ENCODE assay signal across 12 cellular contexts in the genomic region with DNA sequence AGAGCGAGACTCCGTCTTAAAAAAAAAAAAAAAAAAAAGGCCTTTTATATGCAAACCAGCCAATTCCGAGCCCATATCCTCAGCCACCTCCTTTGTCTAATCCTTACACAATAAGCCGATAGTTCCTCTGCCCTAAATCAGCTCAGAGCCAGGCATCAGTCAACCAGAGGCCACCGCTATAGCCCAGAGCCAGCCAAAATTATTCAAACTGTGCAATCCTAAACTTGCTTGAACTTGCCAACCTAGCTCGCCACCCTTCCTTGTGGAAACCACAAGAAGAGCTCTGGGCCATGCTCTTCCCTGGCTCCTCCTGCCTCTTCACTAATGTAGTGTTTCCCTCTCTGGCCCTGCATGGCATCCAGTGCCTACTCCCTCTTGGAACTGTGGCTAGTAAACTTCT. TPM values are rescaled to one million over a fixed set of nuclear protein-coding genes. Genes with fewer than 3 reads are reported as not detected.
DNase-seq lines count a peak whose midpoint lies in the region; ATAC-seq lines count a peak whose summit lies in the region.
"Had no signal": no experiment of that assay in that cellular context is flagged by ENCODE, and none has a peak within 500 bp of the region (broad histone marks: within the 10 kb centered on the region; RNA-seq: fewer than 3 reads in every experiment).

No MANE protein-coding gene starts in this region.

- peak overlapping the region in 7 of 8 donors; percentile 2 to 91 (median 52) for H3K27ac Mint-ChIP-seq in CD8-positive, alpha-beta memory T cell
- peak overlapping the region; percentile 63 for H3K27ac Mint-ChIP-seq in activated naive CD8-positive, alpha-beta T cell treated with anti-CD3 and anti-CD28 coated beads, Interleukin-2, amount 10 ng/mL, durations not matched to agents 7 days and 5 days
- H3K27ac Mint-ChIP-seq: nephron had no signal

- peaks cover 0 to 1% (median 0%) of the 10 kb centered on the region in 5 donors for H3K9me3 Mint-ChIP-seq in CD8-positive, alpha-beta memory T cell
- no peaks in the 10 kb centered on the region for H3K9me3 Mint-ChIP-seq in activated naive CD8-positive, alpha-beta T cell treated with anti-CD3 and anti-CD28 coated beads, Interleukin-2, amount 10 ng/mL, durations not matched to agents 7 days and 5 days
- H3K9me3 Mint-ChIP-seq: nephron had no signal

- no peaks in the 10 kb centered on the region for H3K9me2 ChIP-seq in Karpas-422 (replicated peaks; ENCODE audit: insufficient read depth, low read length)

- peaks cover 13% of the 10 kb centered on the region for H3K4me1 ChIP-seq in CD8-positive, alpha-beta memory T cell (ENCODE audit: insufficient read depth, low read length)
- H3K4me1 ChIP-seq in Karpas-422 (ENCODE audit: low read length), result no peaks in the 10 kb centered on the region

- H2AFZ ChIP-seq in Karpas-422 (ENCODE audit: low read length), result no peak overlapping the region

- no peak overlapping the region for H3K4me2 ChIP-seq in Karpas-422 (ENCODE audit: low read depth, low read length, poor library complexity, severe bottlenecking)

- peaks cover 27 to 54% (median 38%) of the 10 kb centered on the region in 3 donors for H3K4me1 Mint-ChIP-seq in CD8-positive, alpha-beta memory T cell
- H3K4me1 Mint-ChIP-seq in activated naive CD8-positive, alpha-beta T cell treated with anti-CD3 and anti-CD28 coated beads, Interleukin-2, amount 10 ng/mL, durations not matched to agents 7 days and 5 days, result peaks cover 41% of the 10 kb centered on the region
- H3K4me1 Mint-ChIP-seq: nephron had no signal

- H4K20me1 ChIP-seq in Karpas-422 (ENCODE audit: insufficient read depth, low read depth, low read length), result no peaks in the 10 kb centered on the region

- ATAC-seq in activated naive CD8-positive, alpha-beta T cell treated with anti-CD3 and anti-CD28 coated beads, Interleukin-2, amount 10 ng/mL, durations not matched to agents 7 days and 5 days (ENCODE audit: low read depth), result no peak
- no peak for ATAC-seq in HG03045 (IDR thresholded peaks at IDR 0.05; ENCODE audit: unreplicated experiment)
- ATAC-seq: activated CD4-positive, CD25-positive, alpha-beta regulatory T cell treated with anti-CD3 and anti-CD28 coated beads, Interleukin-2, amount 50 U/mL, for 24 hours had no signal

- no peak overlapping the region for H3K9ac ChIP-seq in Karpas-422 (ENCODE audit: low read length)
- H3K9ac ChIP-seq: BLaER1 treated with 17β-estradiol and CSF1 and Interleukin-3, amounts not matched to agents 10 nM and 100 nM had no signal

- H3K4me3 Mint-ChIP-seq in CD8-positive, alpha-beta memory T cell, result no peak overlapping the region
- no peak overlapping the region for H3K4me3 Mint-ChIP-seq in activated naive CD8-positive, alpha-beta T cell treated with anti-CD3 and anti-CD28 coated beads, Interleukin-2, amount 10 ng/mL, durations not matched to agents 7 days and 5 days
- H3K4me3 Mint-ChIP-seq: nephron had no signal

- no peaks in the 10 kb centered on the region for H3K27me3 ChIP-seq in CD8-positive, alpha-beta memory T cell (ENCODE audit: insufficient read depth, low read length, poor library complexity, severe bottlenecking)
- H3K27me3 ChIP-seq in Karpas-422 (ENCODE audit: low read length), result no peaks in the 10 kb centered on the region
- H3K27me3 ChIP-seq: BLaER1 treated with 17β-estradiol and CSF1 and Interleukin-3, amounts not matched to agents 10 nM and 100 nM had no signal

- H3K27me3 Mint-ChIP-seq in CD8-positive, alpha-beta memory T cell, result no peaks in the 10 kb centered on the region
- H3K27me3 Mint-ChIP-seq in activated naive CD8-positive, alpha-beta T cell treated with anti-CD3 and anti-CD28 coated beads, Interleukin-2, amount 10 ng/mL, durations not matched to agents 7 days and 5 days, result no peaks in the 10 kb centered on the region

- CTCF ChIA-PET in CD8-positive, alpha-beta memory T cell (lab: Charles Lee), result interaction anchor here (0.7 to 2.3 kb wide), 3 partner anchors 15 to 80 kb away, joined by 3 to 16 read pairs (median 3); no protein-coding TSS in a partner anchor

- H3K4me3 ChIP-seq in CD8-positive, alpha-beta memory T cell (ENCODE audit: low read length), result no peak overlapping the region
- no peak overlapping the region for H3K4me3 ChIP-seq in Karpas-422 (ENCODE audit: low read length)
- H3K4me3 ChIP-seq: BLaER1 treated with 17β-estradiol and CSF1 and Interleukin-3, amounts not matched to agents 10 nM and 100 nM had no signal

- H3K27ac ChIP-seq in CD8-positive, alpha-beta memory T cell (ENCODE audit: low read depth, low read length), result no peak overlapping the region
- no peak overlapping the region for H3K27ac ChIP-seq in Karpas-422 (ENCODE audit: low read length)
- H3K27ac ChIP-seq: BLaER1 treated with 17β-estradiol and CSF1 and Interleukin-3, amounts not matched to agents 10 nM and 100 nM had no signal

- peaks cover 12 to 83% (median 17%) of the 10 kb centered on the region in 3 donors for H3K36me3 Mint-ChIP-seq in CD8-positive, alpha-beta memory T cell
- H3K36me3 Mint-ChIP-seq in activated naive CD8-positive, alpha-beta T cell treated with anti-CD3 and anti-CD28 coated beads, Interleukin-2, amount 10 ng/mL, durations not matched to agents 7 days and 5 days, result peaks cover 55% of the 10 kb centered on the region

- no peak for DNase-seq in CD8-positive, alpha-beta memory T cell
- peak; percentile 76 for DNase-seq in HPDE6-E6E7 (ENCODE audit: extremely low spot score)
- DNase-seq in activated naive CD8-positive, alpha-beta T cell treated with anti-CD3 and anti-CD28 coated beads, Interleukin-2, amount 10 ng/mL, durations not matched to agents 7 days and 5 days, result no peak
- peak; percentile 4 for DNase-seq in midbrain (lab: John Stamatoyannopoulos, UW)
- no peak for DNase-seq in Karpas-422
- no peak for DNase-seq in inferior parietal cortex (ENCODE audit: extremely low spot score)
- no peak for DNase-seq in SKM-1 treated with dmso at 0.1 percent for 144 hours (lab: John Stamatoyannopoulos, UW; ENCODE audit: unreplicated experiment)

- no peaks in the 10 kb centered on the region for H3K9me3 ChIP-seq in CD8-positive, alpha-beta memory T cell (ENCODE audit: low read length)
- no peaks in the 10 kb centered on the region for H3K9me3 ChIP-seq in Karpas-422 (ENCODE audit: low read length)
- H3K9me3 ChIP-seq: BLaER1 treated with 17β-estradiol and CSF1 and Interleukin-3, amounts not matched to agents 10 nM and 100 nM had no signal

- H3K36me3 ChIP-seq in CD8-positive, alpha-beta memory T cell (ENCODE audit: insufficient read depth, low read length), result peaks cover 61% of the 10 kb centered on the region
- H3K36me3 ChIP-seq in Karpas-422 (ENCODE audit: insufficient read depth, low read length), result no peaks in the 10 kb centered on the region

- POLR2A ChIA-PET in CD8-positive, alpha-beta memory T cell (lab: Charles Lee), result interaction anchor here (0.5 to 2.0 kb wide), 6 partner anchors 17 to 71 kb away, joined by 3 to 9 read pairs (median 5); partner anchors contain the start of gene ITGAL
- POLR2A ChIA-PET in activated naive CD8-positive, alpha-beta T cell treated with anti-CD3 and anti-CD28 coated beads, Interleukin-2, amount 10 ng/mL, durations not matched to agents 7 days and 5 days (lab: Charles Lee), result interaction anchor here (0.6 to 4.8 kb wide), 8 partner anchors 10 to 101 kb away, joined by 3 to 25 read pairs (median 6); partner anchors contain the start of genes DCTPP1, ITGAL and SEPHS2

- H3K79me2 ChIP-seq in Karpas-422 (ENCODE audit: low read length), result no peaks in the 10 kb centered on the region

RNA-seq across cellular contexts. Expression of gene ITGAL, which starts 17.7 kb away (rescaled TPM):
- 100 to 1,000 TPM; 333 to 363 TPM for total RNA-seq in CD8-positive, alpha-beta memory T cell
- polyA plus RNA-seq in CD8-positive, alpha-beta memory T cell, result 256 TPM
- total RNA-seq in activated naive CD8-positive, alpha-beta T cell treated with anti-CD3 and anti-CD28 coated beads, Interleukin-2, amount 10 ng/mL, durations not matched to agents 7 days and 5 days, result 100 to 1,000 TPM; 662 to 664 TPM
- 0.07 and 0.51 TPM in 2 replicates for total RNA-seq in Karpas-422 (2014; rRNA removed; shearing (Covaris generic); ENCODE audit: low replicate concordance)
- total RNA-seq: H1 had no signal
- polyA plus RNA-seq: H1 had no signal

RNA-seq across cellular contexts. Expression of gene ZNF768, which starts 36.2 kb away (rescaled TPM):
- 10 to 100 TPM; 13.5 to 15.1 TPM for total RNA-seq in CD8-positive, alpha-beta memory T cell
- polyA plus RNA-seq in CD8-positive, alpha-beta memory T cell, result 2.5 TPM
- 1 to 10 TPM; 7.4 to 8.1 TPM for total RNA-seq in activated naive CD8-positive, alpha-beta T cell treated with anti-CD3 and anti-CD28 coated beads, Interleukin-2, amount 10 ng/mL, durations not matched to agents 7 days and 5 days
- total RNA-seq in Karpas-422 (2014; rRNA removed; shearing (Covaris generic); ENCODE audit: low replicate concordance), result 59.4 and 107 TPM in 2 replicates

RNA-seq across cellular contexts. Expression of gene ZNF747, which starts 44.4 kb away (rescaled TPM):
- total RNA-seq in CD8-positive, alpha-beta memory T cell, result 10 to 100 TPM; 13.5 to 17.0 TPM
- 8.4 TPM for polyA plus RNA-seq in CD8-positive, alpha-beta memory T cell
- 10 to 100 TPM; 11.9 to 12.5 TPM for total RNA-seq in activated naive CD8-positive, alpha-beta T cell treated with anti-CD3 and anti-CD28 coated beads, Interleukin-2, amount 10 ng/mL, durations not matched to agents 7 days and 5 days
- total RNA-seq in Karpas-422 (2014; rRNA removed; shearing (Covaris generic); ENCODE audit: low replicate concordance), result 9.8 and 16.9 TPM in 2 replicates

RNA-seq across cellular contexts. Expression of gene SEPHS2, which starts 44.5 kb away (rescaled TPM):
- total RNA-seq in CD8-positive, alpha-beta memory T cell, result 10 to 100 TPM; 68.2 to 71.0 TPM
- 59.0 TPM for polyA plus RNA-seq in CD8-positive, alpha-beta memory T cell
- total RNA-seq in activated naive CD8-positive, alpha-beta T cell treated with anti-CD3 and anti-CD28 coated beads, Interleukin-2, amount 10 ng/mL, durations not matched to agents 7 days and 5 days, result 10 to 100 TPM; 59.4 to 59.8 TPM
- total RNA-seq in Karpas-422 (2014; rRNA removed; shearing (Covaris generic); ENCODE audit: low replicate concordance), result 16.3 and 21.8 TPM in 2 replicates

Comparison
In these comparisons a context has a peak if more than half of its experiments do, and no peak if none do; other contexts are left out.
1. DNase-seq: peak in HPDE6-E6E7 (single experiment) and midbrain (single experiment); none in CD8-positive, alpha-beta memory T cell (0 of 5), activated naive CD8-positive, alpha-beta T cell treated with anti-CD3 and anti-CD28 coated beads, Interleukin-2, amount 10 ng/mL, durations not matched to agents 7 days and 5 days (single experiment), Karpas-422 (single experiment), inferior parietal cortex (single experiment) and SKM-1 treated with dmso at 0.1 percent for 144 hours (single experiment).
2. RNA of gene ITGAL, which starts 17.7 kb away (total RNA-seq): 662 to 664 TPM in activated naive CD8-positive, alpha-beta T cell treated with anti-CD3 and anti-CD28 coated beads, Interleukin-2, amount 10 ng/mL, durations not matched to agents 7 days and 5 days and 333 to 363 TPM in CD8-positive, alpha-beta memory T cell; 0.07 to 0.51 TPM in Karpas-422; every median in the first group is over 100 times any median in the second.